Comparison of ENCODE assay signal across 1 cellular context in genomic region chr12:50660425-50660822, GRCh38.
TF ChIP-seq lines count a peak whose summit lies in the region.

No MANE protein-coding gene starts in this region.

TF ChIP-seq in GM23338, 12 proteins besides CTCF, POLR2A, EP300 and RAD21 (continued from another document):
- TF ChIP-seq ZNF462 (CRISPR knock-in tag; IDR thresholded peaks at IDR 0.05) (no peak), JUNB (IDR thresholded peaks at IDR 0.05; ENCODE audit: unreplicated experiment) (no peak)
TF ChIP-seq in GM23338: peak in this region for 0.
